1 cellular context compared by ENCODE assay signal in genomic region chr21:46129846-46130651, GRCh38.
TF ChIP-seq lines count a peak whose summit lies in the region.

No MANE protein-coding gene starts in this region.

TF ChIP-seq in HepG2, 621 proteins besides CTCF, POLR2A, EP300 and RAD21:
- no peak for TF ChIP-seq JUN (CRISPR knock-in tag; IDR thresholded peaks at IDR 0.05)
- TF ChIP-seq ZNF782 (CRISPR knock-in tag; IDR thresholded peaks at IDR 0.05; ENCODE audit: borderline replicate concordance), result no peak
- TF ChIP-seq THYN1 (CRISPR knock-in tag; IDR thresholded peaks at IDR 0.05; ENCODE audit: borderline replicate concordance, low read depth), result no peak
- TF ChIP-seq FOXJ3 (CRISPR knock-in tag; IDR thresholded peaks at IDR 0.05; ENCODE audit: borderline replicate concordance), result no peak
- TF ChIP-seq HMGA1 (CRISPR knock-in tag; conservative IDR thresholded peaks at IDR 0.05), result no peak
- TF ChIP-seq NFYB (CRISPR knock-in tag; IDR thresholded peaks at IDR 0.05), result no peak
- TF ChIP-seq PHF8 (CRISPR knock-in tag; IDR thresholded peaks at IDR 0.05), result no peak
- TF ChIP-seq, protein P1, sequence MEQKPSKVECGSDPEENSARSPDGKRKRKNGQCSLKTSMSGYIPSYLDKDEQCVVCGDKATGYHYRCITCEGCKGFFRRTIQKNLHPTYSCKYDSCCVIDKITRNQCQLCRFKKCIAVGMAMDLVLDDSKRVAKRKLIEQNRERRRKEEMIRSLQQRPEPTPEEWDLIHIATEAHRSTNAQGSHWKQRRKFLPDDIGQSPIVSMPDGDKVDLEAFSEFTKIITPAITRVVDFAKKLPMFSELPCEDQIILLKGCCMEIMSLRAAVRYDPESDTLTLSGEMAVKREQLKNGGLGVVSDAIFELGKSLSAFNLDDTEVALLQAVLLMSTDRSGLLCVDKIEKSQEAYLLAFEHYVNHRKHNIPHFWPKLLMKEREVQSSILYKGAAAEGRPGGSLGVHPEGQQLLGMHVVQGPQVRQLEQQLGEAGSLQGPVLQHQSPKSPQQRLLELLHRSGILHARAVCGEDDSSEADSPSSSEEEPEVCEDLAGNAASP (CRISPR knock-in tag; IDR thresholded peaks at IDR 0.05; ENCODE audit: borderline replicate concordance), result no peak
- TF ChIP-seq, protein P2, sequence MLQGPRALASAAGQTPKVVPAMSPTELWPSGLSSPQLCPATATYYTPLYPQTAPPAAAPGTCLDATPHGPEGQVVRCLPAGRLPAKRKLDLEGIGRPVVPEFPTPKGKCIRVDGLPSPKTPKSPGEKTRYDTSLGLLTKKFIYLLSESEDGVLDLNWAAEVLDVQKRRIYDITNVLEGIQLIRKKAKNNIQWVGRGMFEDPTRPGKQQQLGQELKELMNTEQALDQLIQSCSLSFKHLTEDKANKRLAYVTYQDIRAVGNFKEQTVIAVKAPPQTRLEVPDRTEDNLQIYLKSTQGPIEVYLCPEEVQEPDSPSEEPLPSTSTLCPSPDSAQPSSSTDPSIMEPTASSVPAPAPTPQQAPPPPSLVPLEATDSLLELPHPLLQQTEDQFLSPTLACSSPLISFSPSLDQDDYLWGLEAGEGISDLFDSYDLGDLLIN (CRISPR knock-in tag; IDR thresholded peaks at IDR 0.05; ENCODE audit: borderline replicate concordance), result no peak
- no peak for TF ChIP-seq ZIK1 (CRISPR knock-in tag; IDR thresholded peaks at IDR 0.05; ENCODE audit: borderline replicate concordance, low read depth)
- TF ChIP-seq KLF6 (CRISPR knock-in tag; IDR thresholded peaks at IDR 0.05), result no peak
- TF ChIP-seq THAP7 (CRISPR knock-in tag; IDR thresholded peaks at IDR 0.05), result no peak
- no peak for TF ChIP-seq ZNF292 (CRISPR knock-in tag; IDR thresholded peaks at IDR 0.05; ENCODE audit: borderline replicate concordance, low read depth)
- no peak for TF ChIP-seq HNRNPUL1 (IDR thresholded peaks at IDR 0.05; ENCODE audit: low read depth, low read length)
- TF ChIP-seq, protein P3, sequence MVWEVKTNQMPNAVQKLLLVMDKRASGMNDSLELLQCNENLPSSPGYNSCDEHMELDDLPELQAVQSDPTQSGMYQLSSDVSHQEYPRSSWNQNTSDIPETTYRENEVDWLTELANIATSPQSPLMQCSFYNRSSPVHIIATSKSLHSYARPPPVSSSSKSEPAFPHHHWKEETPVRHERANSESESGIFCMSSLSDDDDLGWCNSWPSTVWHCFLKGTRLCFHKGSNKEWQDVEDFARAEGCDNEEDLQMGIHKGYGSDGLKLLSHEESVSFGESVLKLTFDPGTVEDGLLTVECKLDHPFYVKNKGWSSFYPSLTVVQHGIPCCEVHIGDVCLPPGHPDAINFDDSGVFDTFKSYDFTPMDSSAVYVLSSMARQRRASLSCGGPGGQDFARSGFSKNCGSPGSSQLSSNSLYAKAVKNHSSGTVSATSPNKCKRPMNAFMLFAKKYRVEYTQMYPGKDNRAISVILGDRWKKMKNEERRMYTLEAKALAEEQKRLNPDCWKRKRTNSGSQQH (CRISPR knock-in tag; IDR thresholded peaks at IDR 0.05; ENCODE audit: low read depth), result no peak
- TF ChIP-seq ZNF776 (CRISPR knock-in tag; IDR thresholded peaks at IDR 0.05), result no peak
- TF ChIP-seq SMARCE1 (IDR thresholded peaks at IDR 0.05; ENCODE audit: borderline replicate concordance), result no peak
- no peak for TF ChIP-seq SMAD1 (CRISPR knock-in tag; IDR thresholded peaks at IDR 0.05; ENCODE audit: borderline replicate concordance, low read depth)
- no peak for TF ChIP-seq REST (IDR thresholded peaks at IDR 0.05; ENCODE audit: borderline replicate concordance in 1 of 2, low read depth in 1 of 2, low read length in 2 of 2)
